ENCODE assay signal across 1 cellular context in the genomic region with DNA sequence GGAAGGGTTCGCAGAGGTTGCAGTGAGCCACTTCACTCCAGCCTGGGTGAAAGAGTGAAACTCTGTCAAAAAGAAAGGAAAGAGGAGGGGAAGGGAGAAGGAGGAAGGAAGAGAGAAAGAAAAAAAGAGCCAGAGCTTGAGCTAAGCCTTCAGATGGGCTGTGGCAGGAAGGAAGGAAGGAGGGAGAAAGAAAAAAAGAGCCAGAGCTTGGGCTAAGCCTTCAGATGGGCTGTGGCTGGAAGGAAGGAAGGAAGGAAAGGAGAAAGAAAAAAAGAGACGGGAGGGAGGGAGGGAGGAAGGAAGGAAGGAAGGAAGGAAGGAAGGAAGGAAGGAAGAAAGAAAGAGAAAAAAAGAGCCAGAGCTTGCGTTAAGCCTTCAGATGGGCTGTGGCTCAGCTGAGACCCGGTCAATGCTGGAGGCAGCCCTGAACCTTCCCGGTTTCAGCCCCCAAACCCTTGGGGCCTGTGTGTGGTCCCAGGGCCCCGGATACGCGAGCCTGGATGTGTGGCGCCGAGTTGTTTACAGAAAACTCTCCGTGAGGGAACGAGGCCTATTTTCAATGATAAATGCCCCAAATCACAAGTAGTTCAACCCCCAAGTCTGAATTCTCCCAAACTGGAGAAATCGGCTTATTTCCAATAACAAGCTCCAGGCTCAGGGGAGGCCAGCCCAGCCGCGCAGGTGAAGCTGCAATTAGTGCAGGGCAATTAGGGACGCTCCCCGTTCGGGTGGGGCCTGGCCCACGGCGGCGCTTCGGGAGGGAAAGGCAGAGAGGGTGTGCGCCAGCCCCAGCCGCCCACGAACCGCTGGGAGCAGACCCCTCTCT.
TF ChIP-seq lines count a peak whose summit lies in the region.

No MANE protein-coding gene starts in this region.

TF ChIP-seq in GM23338, 12 proteins besides CTCF, POLR2A, EP300 and RAD21 (continued from another document):
- TF ChIP-seq, protein P1, sequence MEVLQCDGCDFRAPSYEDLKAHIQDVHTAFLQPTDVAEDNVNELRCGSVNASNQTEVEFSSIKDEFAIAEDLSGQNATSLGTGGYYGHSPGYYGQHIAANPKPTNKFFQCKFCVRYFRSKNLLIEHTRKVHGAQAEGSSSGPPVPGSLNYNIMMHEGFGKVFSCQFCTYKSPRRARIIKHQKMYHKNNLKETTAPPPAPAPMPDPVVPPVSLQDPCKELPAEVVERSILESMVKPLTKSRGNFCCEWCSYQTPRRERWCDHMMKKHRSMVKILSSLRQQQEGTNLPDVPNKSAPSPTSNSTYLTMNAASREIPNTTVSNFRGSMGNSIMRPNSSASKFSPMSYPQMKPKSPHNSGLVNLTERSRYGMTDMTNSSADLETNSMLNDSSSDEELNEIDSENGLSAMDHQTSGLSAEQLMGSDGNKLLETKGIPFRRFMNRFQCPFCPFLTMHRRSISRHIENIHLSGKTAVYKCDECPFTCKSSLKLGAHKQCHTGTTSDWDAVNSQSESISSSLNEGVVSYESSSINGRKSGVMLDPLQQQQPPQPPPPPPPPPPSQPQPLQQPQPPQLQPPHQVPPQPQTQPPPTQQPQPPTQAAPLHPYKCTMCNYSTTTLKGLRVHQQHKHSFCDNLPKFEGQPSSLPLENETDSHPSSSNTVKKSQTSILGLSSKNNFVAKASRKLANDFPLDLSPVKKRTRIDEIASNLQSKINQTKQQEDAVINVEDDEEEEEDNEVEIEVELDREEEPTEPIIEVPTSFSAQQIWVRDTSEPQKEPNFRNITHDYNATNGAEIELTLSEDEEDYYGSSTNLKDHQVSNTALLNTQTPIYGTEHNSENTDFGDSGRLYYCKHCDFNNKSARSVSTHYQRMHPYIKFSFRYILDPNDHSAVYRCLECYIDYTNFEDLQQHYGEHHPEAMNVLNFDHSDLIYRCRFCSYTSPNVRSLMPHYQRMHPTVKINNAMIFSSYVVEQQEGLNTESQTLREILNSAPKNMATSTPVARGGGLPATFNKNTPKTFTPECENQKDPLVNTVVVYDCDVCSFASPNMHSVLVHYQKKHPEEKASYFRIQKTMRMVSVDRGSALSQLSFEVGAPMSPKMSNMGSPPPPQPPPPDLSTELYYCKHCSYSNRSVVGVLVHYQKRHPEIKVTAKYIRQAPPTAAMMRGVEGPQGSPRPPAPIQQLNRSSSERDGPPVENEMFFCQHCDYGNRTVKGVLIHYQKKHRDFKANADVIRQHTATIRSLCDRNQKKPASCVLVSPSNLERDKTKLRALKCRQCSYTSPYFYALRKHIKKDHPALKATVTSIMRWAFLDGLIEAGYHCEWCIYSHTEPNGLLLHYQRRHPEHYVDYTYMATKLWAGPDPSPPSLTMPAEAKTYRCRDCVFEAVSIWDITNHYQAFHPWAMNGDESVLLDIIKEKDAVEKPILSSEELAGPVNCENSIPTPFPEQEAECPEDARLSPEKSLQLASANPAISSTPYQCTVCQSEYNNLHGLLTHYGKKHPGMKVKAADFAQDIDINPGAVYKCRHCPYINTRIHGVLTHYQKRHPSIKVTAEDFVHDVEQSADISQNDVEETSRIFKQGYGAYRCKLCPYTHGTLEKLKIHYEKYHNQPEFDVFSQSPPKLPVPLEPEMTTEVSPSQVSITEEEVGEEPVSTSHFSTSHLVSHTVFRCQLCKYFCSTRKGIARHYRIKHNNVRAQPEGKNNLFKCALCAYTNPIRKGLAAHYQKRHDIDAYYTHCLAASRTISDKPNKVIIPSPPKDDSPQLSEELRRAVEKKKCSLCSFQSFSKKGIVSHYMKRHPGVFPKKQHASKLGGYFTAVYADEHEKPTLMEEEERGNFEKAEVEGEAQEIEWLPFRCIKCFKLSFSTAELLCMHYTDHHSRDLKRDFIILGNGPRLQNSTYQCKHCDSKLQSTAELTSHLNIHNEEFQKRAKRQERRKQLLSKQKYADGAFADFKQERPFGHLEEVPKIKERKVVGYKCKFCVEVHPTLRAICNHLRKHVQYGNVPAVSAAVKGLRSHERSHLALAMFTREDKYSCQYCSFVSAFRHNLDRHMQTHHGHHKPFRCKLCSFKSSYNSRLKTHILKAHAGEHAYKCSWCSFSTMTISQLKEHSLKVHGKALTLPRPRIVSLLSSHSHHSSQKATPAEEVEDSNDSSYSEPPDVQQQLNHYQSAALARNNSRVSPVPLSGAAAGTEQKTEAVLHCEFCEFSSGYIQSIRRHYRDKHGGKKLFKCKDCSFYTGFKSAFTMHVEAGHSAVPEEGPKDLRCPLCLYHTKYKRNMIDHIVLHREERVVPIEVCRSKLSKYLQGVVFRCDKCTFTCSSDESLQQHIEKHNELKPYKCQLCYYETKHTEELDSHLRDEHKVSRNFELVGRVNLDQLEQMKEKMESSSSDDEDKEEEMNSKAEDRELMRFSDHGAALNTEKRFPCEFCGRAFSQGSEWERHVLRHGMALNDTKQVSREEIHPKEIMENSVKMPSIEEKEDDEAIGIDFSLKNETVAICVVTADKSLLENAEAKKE (CRISPR knock-in tag; IDR thresholded peaks at IDR 0.05): no peak
- TF ChIP-seq POLR2AphosphoS5 (IDR thresholded peaks at IDR 0.05; ENCODE audit: low read depth): no peak; the same call in 1 of the 2 replicates
- no peak for TF ChIP-seq EZH2phosphoT487 (IDR thresholded peaks at IDR 0.05; ENCODE audit: unreplicated experiment)
- TF ChIP-seq, protein P2, sequence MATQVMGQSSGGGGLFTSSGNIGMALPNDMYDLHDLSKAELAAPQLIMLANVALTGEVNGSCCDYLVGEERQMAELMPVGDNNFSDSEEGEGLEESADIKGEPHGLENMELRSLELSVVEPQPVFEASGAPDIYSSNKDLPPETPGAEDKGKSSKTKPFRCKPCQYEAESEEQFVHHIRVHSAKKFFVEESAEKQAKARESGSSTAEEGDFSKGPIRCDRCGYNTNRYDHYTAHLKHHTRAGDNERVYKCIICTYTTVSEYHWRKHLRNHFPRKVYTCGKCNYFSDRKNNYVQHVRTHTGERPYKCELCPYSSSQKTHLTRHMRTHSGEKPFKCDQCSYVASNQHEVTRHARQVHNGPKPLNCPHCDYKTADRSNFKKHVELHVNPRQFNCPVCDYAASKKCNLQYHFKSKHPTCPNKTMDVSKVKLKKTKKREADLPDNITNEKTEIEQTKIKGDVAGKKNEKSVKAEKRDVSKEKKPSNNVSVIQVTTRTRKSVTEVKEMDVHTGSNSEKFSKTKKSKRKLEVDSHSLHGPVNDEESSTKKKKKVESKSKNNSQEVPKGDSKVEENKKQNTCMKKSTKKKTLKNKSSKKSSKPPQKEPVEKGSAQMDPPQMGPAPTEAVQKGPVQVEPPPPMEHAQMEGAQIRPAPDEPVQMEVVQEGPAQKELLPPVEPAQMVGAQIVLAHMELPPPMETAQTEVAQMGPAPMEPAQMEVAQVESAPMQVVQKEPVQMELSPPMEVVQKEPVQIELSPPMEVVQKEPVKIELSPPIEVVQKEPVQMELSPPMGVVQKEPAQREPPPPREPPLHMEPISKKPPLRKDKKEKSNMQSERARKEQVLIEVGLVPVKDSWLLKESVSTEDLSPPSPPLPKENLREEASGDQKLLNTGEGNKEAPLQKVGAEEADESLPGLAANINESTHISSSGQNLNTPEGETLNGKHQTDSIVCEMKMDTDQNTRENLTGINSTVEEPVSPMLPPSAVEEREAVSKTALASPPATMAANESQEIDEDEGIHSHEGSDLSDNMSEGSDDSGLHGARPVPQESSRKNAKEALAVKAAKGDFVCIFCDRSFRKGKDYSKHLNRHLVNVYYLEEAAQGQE (IDR thresholded peaks at IDR 0.05; ENCODE audit: unreplicated experiment): no peak
- TF ChIP-seq JUNB (IDR thresholded peaks at IDR 0.05; ENCODE audit: unreplicated experiment): no peak
- no peak for TF ChIP-seq STAT1 (IDR thresholded peaks at IDR 0.05; ENCODE audit: unreplicated experiment)
